ENCODE assay signal across 1 cellular context in genomic region chr4:40057540-40058091, GRCh38.
TF ChIP-seq lines count a peak whose summit lies in the region.

No MANE protein-coding gene starts in this region.

TF ChIP-seq in HEK293, 187 proteins besides CTCF, POLR2A, EP300 and RAD21 (continued from another document and continues in another):
- TF ChIP-seq, protein P1, sequence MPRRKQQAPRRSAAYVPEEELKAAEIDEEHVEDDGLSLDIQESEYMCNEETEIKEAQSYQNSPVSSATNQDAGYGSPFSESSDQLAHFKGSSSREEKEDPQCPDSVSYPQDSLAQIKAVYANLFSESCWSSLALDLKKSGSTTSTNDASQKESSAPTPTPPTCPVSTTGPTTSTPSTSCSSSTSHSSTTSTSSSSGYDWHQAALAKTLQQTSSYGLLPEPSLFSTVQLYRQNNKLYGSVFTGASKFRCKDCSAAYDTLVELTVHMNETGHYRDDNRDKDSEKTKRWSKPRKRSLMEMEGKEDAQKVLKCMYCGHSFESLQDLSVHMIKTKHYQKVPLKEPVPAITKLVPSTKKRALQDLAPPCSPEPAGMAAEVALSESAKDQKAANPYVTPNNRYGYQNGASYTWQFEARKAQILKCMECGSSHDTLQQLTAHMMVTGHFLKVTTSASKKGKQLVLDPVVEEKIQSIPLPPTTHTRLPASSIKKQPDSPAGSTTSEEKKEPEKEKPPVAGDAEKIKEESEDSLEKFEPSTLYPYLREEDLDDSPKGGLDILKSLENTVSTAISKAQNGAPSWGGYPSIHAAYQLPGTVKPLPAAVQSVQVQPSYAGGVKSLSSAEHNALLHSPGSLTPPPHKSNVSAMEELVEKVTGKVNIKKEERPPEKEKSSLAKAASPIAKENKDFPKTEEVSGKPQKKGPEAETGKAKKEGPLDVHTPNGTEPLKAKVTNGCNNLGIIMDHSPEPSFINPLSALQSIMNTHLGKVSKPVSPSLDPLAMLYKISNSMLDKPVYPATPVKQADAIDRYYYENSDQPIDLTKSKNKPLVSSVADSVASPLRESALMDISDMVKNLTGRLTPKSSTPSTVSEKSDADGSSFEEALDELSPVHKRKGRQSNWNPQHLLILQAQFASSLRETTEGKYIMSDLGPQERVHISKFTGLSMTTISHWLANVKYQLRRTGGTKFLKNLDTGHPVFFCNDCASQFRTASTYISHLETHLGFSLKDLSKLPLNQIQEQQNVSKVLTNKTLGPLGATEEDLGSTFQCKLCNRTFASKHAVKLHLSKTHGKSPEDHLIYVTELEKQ (tag by site-specific recombination; IDR thresholded peaks at IDR 0.05; ENCODE audit: borderline replicate concordance), result no peak
- TF ChIP-seq SP7 (tag by site-specific recombination; IDR thresholded peaks at IDR 0.05) (no peak), EGR2 (tag by site-specific recombination; IDR thresholded peaks at IDR 0.05; ENCODE audit: low read depth) (no peak), ZBTB10 (tag by site-specific recombination; IDR thresholded peaks at IDR 0.05) (no peak), ZFP37 (tag by site-specific recombination; IDR thresholded peaks at IDR 0.05) (no peak), ZNF704 (tag by site-specific recombination; IDR thresholded peaks at IDR 0.05) (no peak), ZNF335 (tag by site-specific recombination; conservative IDR thresholded peaks at IDR 0.05) (peak; percentile 61; the same call in 1 of the 2 replicates), HOXC10 (CRISPR knock-in tag; IDR thresholded peaks at IDR 0.05) (no peak), ZNF366 (tag by site-specific recombination; conservative IDR thresholded peaks at IDR 0.05) (0 out of 2 replicates have a peak, but pooled peaks have one; percentile 46), ZNF248 (tag by site-specific recombination; IDR thresholded peaks at IDR 0.05) (no peak), ZNF202 (tag by site-specific recombination; IDR thresholded peaks at IDR 0.05; ENCODE audit: borderline replicate concordance) (no peak), ZNF548 (tag by site-specific recombination; IDR thresholded peaks at IDR 0.05) (no peak), ZNF157 (tag by site-specific recombination; IDR thresholded peaks at IDR 0.05) (no peak), GLI4 (tag by site-specific recombination; IDR thresholded peaks at IDR 0.05) (no peak), ZNF404 (tag by site-specific recombination; IDR thresholded peaks at IDR 0.05) (no peak), ZNF639 (tag by site-specific recombination; IDR thresholded peaks at IDR 0.05) (peak; percentile 18; the same call in 1 of the 2 replicates), KLF9 (tag by site-specific recombination; IDR thresholded peaks at IDR 0.05; ENCODE audit: low read depth) (peak; percentile 13), ZNF175 (tag by site-specific recombination; IDR thresholded peaks at IDR 0.05) (no peak), ZSCAN16 (tag by site-specific recombination; IDR thresholded peaks at IDR 0.05) (no peak), ZNF121 (tag by site-specific recombination; IDR thresholded peaks at IDR 0.05) (no peak), ZNF311 (tag by site-specific recombination; IDR thresholded peaks at IDR 0.05; ENCODE audit: borderline replicate concordance) (no peak), ZNF529 (tag by site-specific recombination; IDR thresholded peaks at IDR 0.05; ENCODE audit: insufficient replicate concordance) (no peak), ZNF830 (tag by site-specific recombination; IDR thresholded peaks at IDR 0.05; ENCODE audit: low read depth) (no peak), ZNF514 (tag by site-specific recombination; IDR thresholded peaks at IDR 0.05) (no peak), GFI1B (tag by site-specific recombination; IDR thresholded peaks at IDR 0.05) (no peak), RBAK (tag by site-specific recombination; IDR thresholded peaks at IDR 0.05) (no peak), ZNF214 (tag by site-specific recombination; IDR thresholded peaks at IDR 0.05; ENCODE audit: borderline replicate concordance) (no peak), YY2 (tag by site-specific recombination; IDR thresholded peaks at IDR 0.05) (no peak), ZNF184 (tag by site-specific recombination; IDR thresholded peaks at IDR 0.05) (no peak), ZNF664 (tag by site-specific recombination; IDR thresholded peaks at IDR 0.05) (no peak), ZNF791 (tag by site-specific recombination; IDR thresholded peaks at IDR 0.05) (no peak), ZNF768 (tag by site-specific recombination; IDR thresholded peaks at IDR 0.05) (no peak), ZBTB1 (tag by site-specific recombination; IDR thresholded peaks at IDR 0.05) (no peak), ZNF292 (tag by site-specific recombination; IDR thresholded peaks at IDR 0.05; ENCODE audit: borderline replicate concordance, low read depth) (no peak), MZF1 (tag by site-specific recombination; IDR thresholded peaks at IDR 0.05; ENCODE audit: borderline replicate concordance) (no peak), ZNF555 (tag by site-specific recombination; conservative IDR thresholded peaks at IDR 0.05) (no peak), ZNF112 (tag by site-specific recombination; IDR thresholded peaks at IDR 0.05) (no peak), ZEB2 (tag by site-specific recombination; IDR thresholded peaks at IDR 0.05) (no peak; the same call in 1 of the 2 replicates), ZNF473 (tag by site-specific recombination; IDR thresholded peaks at IDR 0.05) (no peak), ZFHX2 (tag by site-specific recombination; conservative IDR thresholded peaks at IDR 0.05) (no peak), ZNF776 (tag by site-specific recombination; IDR thresholded peaks at IDR 0.05; ENCODE audit: borderline replicate concordance) (no peak)
- TF ChIP-seq, protein P2, sequence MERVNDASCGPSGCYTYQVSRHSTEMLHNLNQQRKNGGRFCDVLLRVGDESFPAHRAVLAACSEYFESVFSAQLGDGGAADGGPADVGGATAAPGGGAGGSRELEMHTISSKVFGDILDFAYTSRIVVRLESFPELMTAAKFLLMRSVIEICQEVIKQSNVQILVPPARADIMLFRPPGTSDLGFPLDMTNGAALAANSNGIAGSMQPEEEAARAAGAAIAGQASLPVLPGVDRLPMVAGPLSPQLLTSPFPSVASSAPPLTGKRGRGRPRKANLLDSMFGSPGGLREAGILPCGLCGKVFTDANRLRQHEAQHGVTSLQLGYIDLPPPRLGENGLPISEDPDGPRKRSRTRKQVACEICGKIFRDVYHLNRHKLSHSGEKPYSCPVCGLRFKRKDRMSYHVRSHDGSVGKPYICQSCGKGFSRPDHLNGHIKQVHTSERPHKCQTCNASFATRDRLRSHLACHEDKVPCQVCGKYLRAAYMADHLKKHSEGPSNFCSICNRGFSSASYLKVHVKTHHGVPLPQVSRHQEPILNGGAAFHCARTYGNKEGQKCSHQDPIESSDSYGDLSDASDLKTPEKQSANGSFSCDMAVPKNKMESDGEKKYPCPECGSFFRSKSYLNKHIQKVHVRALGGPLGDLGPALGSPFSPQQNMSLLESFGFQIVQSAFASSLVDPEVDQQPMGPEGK (tag by site-specific recombination; IDR thresholded peaks at IDR 0.05), result peak; percentile 35
- TF ChIP-seq, protein P3, sequence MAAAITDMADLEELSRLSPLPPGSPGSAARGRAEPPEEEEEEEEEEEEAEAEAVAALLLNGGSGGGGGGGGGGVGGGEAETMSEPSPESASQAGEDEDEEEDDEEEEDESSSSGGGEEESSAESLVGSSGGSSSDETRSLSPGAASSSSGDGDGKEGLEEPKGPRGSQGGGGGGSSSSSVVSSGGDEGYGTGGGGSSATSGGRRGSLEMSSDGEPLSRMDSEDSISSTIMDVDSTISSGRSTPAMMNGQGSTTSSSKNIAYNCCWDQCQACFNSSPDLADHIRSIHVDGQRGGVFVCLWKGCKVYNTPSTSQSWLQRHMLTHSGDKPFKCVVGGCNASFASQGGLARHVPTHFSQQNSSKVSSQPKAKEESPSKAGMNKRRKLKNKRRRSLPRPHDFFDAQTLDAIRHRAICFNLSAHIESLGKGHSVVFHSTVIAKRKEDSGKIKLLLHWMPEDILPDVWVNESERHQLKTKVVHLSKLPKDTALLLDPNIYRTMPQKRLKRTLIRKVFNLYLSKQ (tag by site-specific recombination; IDR thresholded peaks at IDR 0.05; ENCODE audit: borderline replicate concordance), result no peak
- TF ChIP-seq, protein P4, sequence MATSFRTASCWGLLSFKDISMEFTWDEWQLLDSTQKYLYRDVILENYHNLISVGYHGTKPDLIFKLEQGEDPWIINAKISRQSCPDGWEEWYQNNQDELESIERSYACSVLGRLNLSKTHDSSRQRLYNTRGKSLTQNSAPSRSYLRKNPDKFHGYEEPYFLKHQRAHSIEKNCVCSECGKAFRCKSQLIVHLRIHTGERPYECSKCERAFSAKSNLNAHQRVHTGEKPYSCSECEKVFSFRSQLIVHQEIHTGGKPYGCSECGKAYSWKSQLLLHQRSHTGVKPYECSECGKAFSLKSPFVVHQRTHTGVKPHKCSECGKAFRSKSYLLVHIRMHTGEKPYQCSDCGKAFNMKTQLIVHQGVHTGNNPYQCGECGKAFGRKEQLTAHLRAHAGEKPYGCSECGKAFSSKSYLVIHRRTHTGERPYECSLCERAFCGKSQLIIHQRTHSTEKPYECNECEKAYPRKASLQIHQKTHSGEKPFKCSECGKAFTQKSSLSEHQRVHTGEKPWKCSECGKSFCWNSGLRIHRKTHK (tag by site-specific recombination; IDR thresholded peaks at IDR 0.05), result no peak
- TF ChIP-seq, protein P5, sequence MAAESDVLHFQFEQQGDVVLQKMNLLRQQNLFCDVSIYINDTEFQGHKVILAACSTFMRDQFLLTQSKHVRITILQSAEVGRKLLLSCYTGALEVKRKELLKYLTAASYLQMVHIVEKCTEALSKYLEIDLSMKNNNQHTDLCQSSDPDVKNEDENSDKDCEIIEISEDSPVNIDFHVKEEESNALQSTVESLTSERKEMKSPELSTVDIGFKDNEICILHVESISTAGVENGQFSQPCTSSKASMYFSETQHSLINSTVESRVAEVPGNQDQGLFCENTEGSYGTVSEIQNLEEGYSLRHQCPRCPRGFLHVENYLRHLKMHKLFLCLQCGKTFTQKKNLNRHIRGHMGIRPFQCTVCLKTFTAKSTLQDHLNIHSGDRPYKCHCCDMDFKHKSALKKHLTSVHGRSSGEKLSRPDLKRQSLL (tag by site-specific recombination; IDR thresholded peaks at IDR 0.05), result 0 out of 2 replicates have a peak, but pooled peaks have one; percentile 3
- TF ChIP-seq, protein P6, sequence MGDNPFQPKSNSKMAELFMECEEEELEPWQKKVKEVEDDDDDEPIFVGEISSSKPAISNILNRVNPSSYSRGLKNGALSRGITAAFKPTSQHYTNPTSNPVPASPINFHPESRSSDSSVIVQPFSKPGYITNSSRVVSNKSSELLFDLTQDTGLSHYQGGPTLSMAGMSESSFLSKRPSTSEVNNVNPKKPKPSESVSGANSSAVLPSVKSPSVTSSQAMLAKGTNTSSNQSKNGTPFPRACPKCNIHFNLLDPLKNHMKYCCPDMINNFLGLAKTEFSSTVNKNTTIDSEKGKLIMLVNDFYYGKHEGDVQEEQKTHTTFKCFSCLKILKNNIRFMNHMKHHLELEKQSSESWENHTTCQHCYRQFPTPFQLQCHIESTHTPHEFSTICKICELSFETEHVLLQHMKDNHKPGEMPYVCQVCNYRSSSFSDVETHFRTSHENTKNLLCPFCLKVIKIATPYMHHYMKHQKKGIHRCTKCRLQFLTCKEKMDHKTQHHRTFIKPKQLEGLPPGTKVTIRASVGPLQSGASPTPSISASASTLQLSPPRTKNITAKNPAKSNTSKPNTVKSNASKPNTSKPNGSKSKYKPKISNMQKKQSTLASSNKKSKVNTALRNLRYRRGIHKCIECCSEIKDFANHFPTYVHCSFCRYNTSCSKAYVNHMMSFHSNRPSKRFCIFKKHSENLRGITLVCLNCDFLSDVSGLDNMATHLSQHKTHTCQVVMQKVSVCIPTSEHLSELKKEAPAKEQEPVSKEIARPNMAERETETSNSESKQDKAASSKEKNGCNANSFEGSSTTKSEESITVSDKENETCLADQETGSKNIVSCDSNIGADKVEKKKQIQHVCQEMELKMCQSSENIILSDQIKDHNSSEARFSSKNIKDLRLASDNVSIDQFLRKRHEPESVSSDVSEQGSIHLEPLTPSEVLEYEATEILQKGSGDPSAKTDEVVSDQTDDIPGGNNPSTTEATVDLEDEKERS (tag by site-specific recombination; IDR thresholded peaks at IDR 0.05), result no peak
